8 cellular contexts compared by ENCODE assay signal in the genomic region with DNA sequence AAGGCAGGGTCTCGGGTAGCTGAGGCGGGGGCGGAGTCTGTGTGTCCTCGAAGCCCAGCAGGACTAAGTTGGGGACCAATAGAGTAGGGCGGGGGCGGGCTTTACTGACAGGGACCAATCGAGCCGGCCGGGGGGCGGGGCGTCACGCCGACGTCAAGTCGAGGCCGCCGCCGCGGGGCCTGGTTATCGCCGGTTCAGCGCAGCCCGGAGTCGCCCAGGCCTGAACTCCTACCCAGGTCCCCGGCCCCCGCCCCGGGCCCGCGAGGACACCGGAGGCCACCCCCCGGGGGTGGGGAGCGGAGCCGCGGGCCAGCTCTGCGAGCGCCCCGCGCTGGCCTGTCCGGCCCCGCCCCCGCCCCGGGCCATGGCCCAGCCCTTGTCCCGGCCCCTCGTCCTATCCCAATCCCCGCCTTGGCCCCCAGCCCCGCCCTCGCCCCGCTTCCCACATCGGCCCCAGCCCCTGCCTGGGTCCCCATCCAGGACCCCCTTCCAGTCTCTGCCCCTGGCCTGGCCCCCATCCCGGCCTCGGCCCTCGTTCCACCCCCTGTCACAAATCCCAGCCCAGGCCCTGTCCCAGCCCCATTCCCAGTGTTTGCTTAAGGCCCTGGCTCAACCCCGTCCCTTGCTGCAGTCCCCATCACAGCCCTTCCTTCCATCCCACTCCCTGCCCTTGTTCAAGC. TPM values are rescaled to one million over a fixed set of nuclear protein-coding genes. Genes with fewer than 3 reads are reported as not detected.
A peak's percentile ranks its signal among the peaks of the same experiment; 100 is the strongest.
DNase-seq lines count a peak whose midpoint lies in the region; ATAC-seq and TF ChIP-seq lines count a peak whose summit lies in the region.

Gene TMEM8B (plus strand): TSS at position 145 of the 680 bp plus-strand sequence. CDS start 220 bp downstream, at position 365.

- H3K4me3 Mint-ChIP-seq in chondrocyte (ENCODE audit: unreplicated experiment): peak within 1 kb of the TSS; percentile 99

- no peaks in the 10 kb centered on the region for H3K9me3 Mint-ChIP-seq in chondrocyte (ENCODE audit: low read depth)

- POLR2A ChIA-PET in AG04449 (lab: Yijun Ruan, JAX): no interaction called here

- H3K27ac ChIP-seq in layer of hippocampus (ENCODE audit: low read depth, low read length): peak within 1 kb of the TSS; percentile 74

- H3K36me3 Mint-ChIP-seq in chondrocyte (ENCODE audit: low read depth): no peaks in the 10 kb centered on the region

- H3K27me3 Mint-ChIP-seq in chondrocyte (ENCODE audit: low read depth): no peaks in the 10 kb centered on the region

- peak within 1 kb of the TSS; percentile 97 for H3K27ac Mint-ChIP-seq in chondrocyte (ENCODE audit: unreplicated experiment)

- H3K4me1 Mint-ChIP-seq in chondrocyte (ENCODE audit: low read depth): peaks cover 43% of the 10 kb centered on the region

- ATAC-seq in GM19043 (IDR thresholded peaks at IDR 0.05; ENCODE audit: low read depth, unreplicated experiment) (peak; percentile 65), HG03342 (IDR thresholded peaks at IDR 0.05; ENCODE audit: unreplicated experiment) (peak; percentile 71)

- peak within 1 kb of the TSS; percentile 69 for H3K4me3 ChIP-seq in AG04449 (ENCODE audit: low read depth, low read length)

- no peaks in the 10 kb centered on the region for H3K27me3 ChIP-seq in layer of hippocampus (ENCODE audit: control insufficient read depth, insufficient read depth, low read length)

- TF ChIP-seq CTCF in AG04449 (IDR thresholded peaks at IDR 0.05; ENCODE audit: insufficient read depth, low read length, missing control alignments): no peak
- no peak for TF ChIP-seq CTCF in chondrocyte (IDR thresholded peaks at IDR 0.05)

- DNase-seq in AG04449 (ENCODE audit: low read depth, low spot score) (no peak), NCI-H446 treated with DMSO at 0.1 percent for 48 hours (lab: John Stamatoyannopoulos, UW) (peak; percentile 72), chondrocyte (ENCODE audit: low spot score) (no peak)
- DNase-seq in activated CD4-positive, alpha-beta T cell treated with anti-CD3 and anti-CD28 coated beads for 24 hours (ENCODE audit: low read depth in 2 of 2): peak; percentile 95 to 97
- peak; percentile 86 to 95 for DNase-seq in stimulated activated CD4-positive, alpha-beta T cell treated with anti-CD3 and anti-CD28 coated beads, Interleukin-1b, Interleukin-23, amount 100 ng/mL, for 1 hour (ENCODE audit: low read depth in 2 of 2)

- CTCF ChIA-PET in AG04449 (lab: Yijun Ruan, JAX): interaction anchor here (1.1 to 8.0 kb wide), 5 partner anchors 9 to 53 kb away, joined by 6 to 163 read pairs (median 90); partner anchors contain the start of genes NPR2 and SPAG8

RNA-seq across cellular contexts. Expression of gene TMEM8B, which starts in this region (rescaled TPM):
- 17.4 to 18.2 TPM (median 18.1 TPM) in 3 replicates for total RNA-seq in chondrocyte

Comparison
In these comparisons a context has a peak if more than half of its experiments do, and no peak if none do; other contexts are left out.
1. DNase-seq: peak in NCI-H446 treated with DMSO at 0.1 percent for 48 hours (single experiment), activated CD4-positive, alpha-beta T cell treated with anti-CD3 and anti-CD28 coated beads for 24 hours (2 of 2) and stimulated activated CD4-positive, alpha-beta T cell treated with anti-CD3 and anti-CD28 coated beads, Interleukin-1b, Interleukin-23, amount 100 ng/mL, for 1 hour (2 of 2); none in AG04449 (single experiment) and chondrocyte (single experiment).